ENCODE assay signal across 14 cellular contexts in genomic region chr9:119005162-119005561, GRCh38.
DNase-seq lines count a peak whose midpoint lies in the region; ATAC-seq and TF ChIP-seq lines count a peak whose summit lies in the region.
"Had no signal": no experiment of that assay in that cellular context is flagged by ENCODE, and none has a peak within 500 bp of the region (broad histone marks: within the 10 kb centered on the region; RNA-seq: fewer than 3 reads in every experiment).

No MANE protein-coding gene starts in this region.

- no peaks in the 10 kb centered on the region for H3K27me3 Mint-ChIP-seq in nephron (ENCODE audit: low read depth)
- H3K27me3 Mint-ChIP-seq: activated CD4-positive, alpha-beta memory T cell treated with anti-CD3 and anti-CD28 coated beads, Interleukin-2, amount 10 ng/mL, durations not matched to agents 7 days and 5 days; type B pancreatic cell had no signal

- H3K9me3 ChIP-seq in heart right ventricle (no peaks in the 10 kb centered on the region), vagina (no peaks in the 10 kb centered on the region)

- H3K27me3 ChIP-seq in heart right ventricle: no peaks in the 10 kb centered on the region
- no peaks in the 10 kb centered on the region for H3K27me3 ChIP-seq in vagina

- no peak for TF ChIP-seq POLR2A in vagina (IDR thresholded peaks at IDR 0.05)

- WGBS in heart right ventricle, 2 donors: 64 to 75% methylated on average over 2 of the region's 2 CpGs

- H3K36me3 ChIP-seq in heart right ventricle (no peaks in the 10 kb centered on the region), vagina (no peaks in the 10 kb centered on the region)

- DNase-seq in Right ventricle myocardium inferior (ENCODE audit: missing footprints) (no peak), cardiac septum (ENCODE audit: low spot score) (no peak), heart right ventricle (no peak), vagina (ENCODE audit: extremely low spot score in 2 of 2) (no peak)
- DNase-seq: activated CD4-positive, alpha-beta memory T cell treated with anti-CD3 and anti-CD28 coated beads, Interleukin-2, amount 10 ng/mL, durations not matched to agents 7 days and 5 days; activated naive CD4-positive, alpha-beta T cell; cerebellar nuclear complex; posterior cingulate gyrus had no signal

- H3K4me3 Mint-ChIP-seq in nephron: no peak overlapping the region
- H3K4me3 Mint-ChIP-seq: activated CD4-positive, alpha-beta memory T cell treated with anti-CD3 and anti-CD28 coated beads, Interleukin-2, amount 10 ng/mL, durations not matched to agents 7 days and 5 days; T-helper 2 cell treated with Interferon-gamma antibody and Interleukin-4, amounts not matched to agents 5 μg/mL and 100 μg/mL, for 36 hours had no signal

- H3K4me1 ChIP-seq in heart right ventricle (peaks cover 0 to 29% (median 17%) of the 10 kb centered on the region in 9 donors), vagina (peaks cover 5% of the 10 kb centered on the region)

- H3K4me3 ChIP-seq in heart right ventricle (no peak overlapping the region), vagina (no peak overlapping the region)

- H3K9me3 Mint-ChIP-seq in nephron: no peaks in the 10 kb centered on the region
- H3K9me3 Mint-ChIP-seq: type B pancreatic cell had no signal

- TF ChIP-seq CTCF in heart right ventricle (IDR thresholded peaks at IDR 0.05) (no peak), nephron (IDR thresholded peaks at IDR 0.05; ENCODE audit: unreplicated experiment in 3 of 3) (no peak), vagina (IDR thresholded peaks at IDR 0.05) (no peak)

- peak overlapping the region; percentile 79 to 87 (median 87) for H3K27ac Mint-ChIP-seq in nephron
- H3K27ac Mint-ChIP-seq: activated CD4-positive, alpha-beta memory T cell treated with anti-CD3 and anti-CD28 coated beads, Interleukin-2, amount 10 ng/mL, durations not matched to agents 7 days and 5 days; T-helper 2 cell treated with Interferon-gamma antibody and Interleukin-4, amounts not matched to agents 5 μg/mL and 100 μg/mL, for 36 hours; type B pancreatic cell had no signal

- no peaks in the 10 kb centered on the region for H3K36me3 Mint-ChIP-seq in nephron (ENCODE audit: low read depth)
- H3K36me3 Mint-ChIP-seq: type B pancreatic cell had no signal

- H3K27ac ChIP-seq in heart right ventricle: peak overlapping the region in 9 of 10 donors; percentile 4 to 86 (median 73)
- peak overlapping the region; percentile 34 for H3K27ac ChIP-seq in vagina

- ATAC-seq in Right ventricle myocardium inferior (peak; percentile 14), heart right ventricle (peak in 6 of 8 donors; percentile 16 to 48 (median 39)), esophagus mucosa (no peak), HG02571 (IDR thresholded peaks at IDR 0.05; ENCODE audit: unreplicated experiment) (no peak), GM21360 (IDR thresholded peaks at IDR 0.05; ENCODE audit: unreplicated experiment) (no peak)

- peaks cover 30% of the 10 kb centered on the region for H3K4me1 Mint-ChIP-seq in nephron
- H3K4me1 Mint-ChIP-seq: activated CD4-positive, alpha-beta memory T cell treated with anti-CD3 and anti-CD28 coated beads, Interleukin-2, amount 10 ng/mL, durations not matched to agents 7 days and 5 days had no signal

- intact Hi-C loops in Right ventricle myocardium inferior (cut with DNase I) (no loop called here), cardiac septum (cut with DNase I) (loop anchor here (2.0 kb wide), 1 partner anchor 22 kb away; no protein-coding TSS in a partner anchor), heart right ventricle (cut with DNase I) (loop anchor here in 1 of 10 donors (2.0 kb wide), 1 partner anchor 22 kb away; no protein-coding TSS in a partner anchor), vagina (cut with DNase I) (no loop called here)

Comparison
In these comparisons a context has a peak if more than half of its experiments do, and no peak if none do; other contexts are left out.
1. ATAC-seq: peak in Right ventricle myocardium inferior (single experiment) and heart right ventricle (6 of 8); none in esophagus mucosa (single experiment), HG02571 (single experiment) and GM21360 (single experiment).